In genomic region chr7:113698556-113699220, GRCh38 we compare ENCODE assay signal across 8 cellular contexts.
A peak's percentile ranks its signal among the peaks of the same experiment; 100 is the strongest.
DNase-seq lines count a peak whose midpoint lies in the region; ATAC-seq and TF ChIP-seq lines count a peak whose summit lies in the region.

No MANE protein-coding gene starts in this region.

- no peak overlapping the region for H3K4me3 Mint-ChIP-seq in stimulated activated effector memory CD8-positive, alpha-beta T cell treated with anti-CD3 and anti-CD28 coated beads, Interleukin-12 subunit alpha, Interleukin-12 subunit beta, amount 100 ng/mL, for 72 hours
- H3K4me3 Mint-ChIP-seq in activated naive CD4-positive, alpha-beta T cell treated with anti-CD3 and anti-CD28 coated beads for 36 hours = no peak overlapping the region

- H2AFZ ChIP-seq in hepatocyte = no peak overlapping the region

- H3K4me3 ChIP-seq in cardiac muscle cell = no peak overlapping the region
- no peak overlapping the region for H3K4me3 ChIP-seq in hepatocyte

- intact Hi-C loops in Right ventricle myocardium superior (cut with DNase I) (no loop called here), posterior vena cava (cut with DNase I) (no loop called here)
- intact Hi-C loops in activated naive CD4-positive, alpha-beta T cell treated with anti-CD3 and anti-CD28 coated beads for 36 hours (cut with micrococcal nuclease) = loop anchor here (2.0 to 5.0 kb wide), 2 partner anchors 294 to 1146 kb away; no protein-coding TSS in a partner anchor

- H3K36me3 ChIP-seq in cardiac muscle cell (no peaks in the 10 kb centered on the region), hepatocyte (replicated peaks; ENCODE audit: insufficient read depth, low read depth) (no peaks in the 10 kb centered on the region)

- H3K27ac ChIP-seq in cardiac muscle cell = no peak overlapping the region
- H3K27ac ChIP-seq in hepatocyte = no peak overlapping the region

- H3K27me3 Mint-ChIP-seq in activated naive CD4-positive, alpha-beta T cell treated with anti-CD3 and anti-CD28 coated beads for 36 hours (ENCODE audit: low read depth) = no peaks in the 10 kb centered on the region

- H3K4me1 Mint-ChIP-seq in stimulated activated effector memory CD8-positive, alpha-beta T cell treated with anti-CD3 and anti-CD28 coated beads, Interleukin-12 subunit alpha, Interleukin-12 subunit beta, amount 100 ng/mL, for 72 hours = no peaks in the 10 kb centered on the region
- H3K4me1 Mint-ChIP-seq in activated naive CD4-positive, alpha-beta T cell treated with anti-CD3 and anti-CD28 coated beads for 36 hours (ENCODE audit: low read depth) = no peaks in the 10 kb centered on the region

- no peaks in the 10 kb centered on the region for H3K9me3 Mint-ChIP-seq in stimulated activated effector memory CD8-positive, alpha-beta T cell treated with anti-CD3 and anti-CD28 coated beads, Interleukin-12 subunit alpha, Interleukin-12 subunit beta, amount 100 ng/mL, for 72 hours
- no peaks in the 10 kb centered on the region for H3K9me3 Mint-ChIP-seq in activated naive CD4-positive, alpha-beta T cell treated with anti-CD3 and anti-CD28 coated beads for 36 hours

- no peak overlapping the region for H3K4me2 ChIP-seq in hepatocyte

- CTCF ChIA-PET in activated naive CD4-positive, alpha-beta T cell treated with anti-CD3 and anti-CD28 coated beads for 36 hours (lab: Charles Lee) = no interaction called here

- peak; percentile 45 to 46 for DNase-seq in cardiac muscle cell (ENCODE audit: low read depth in 1 of 2, low spot score in 1 of 2)
- DNase-seq in Right ventricle myocardium superior = no peak
- peak; percentile 5 for DNase-seq in HuH-7 (ENCODE audit: low spot score)
- peak; percentile 32 for DNase-seq in SKM-1 (lab: John Stamatoyannopoulos, UW; ENCODE audit: unreplicated experiment)
- DNase-seq in hepatocyte (ENCODE audit: low spot score) = peak; percentile 53
- no peak for DNase-seq in stimulated activated effector memory CD8-positive, alpha-beta T cell treated with anti-CD3 and anti-CD28 coated beads, Interleukin-12 subunit alpha, Interleukin-12 subunit beta, amount 100 ng/mL, for 72 hours (ENCODE audit: low spot score in 2 of 2)
- no peak for DNase-seq in activated naive CD4-positive, alpha-beta T cell treated with anti-CD3 and anti-CD28 coated beads for 36 hours
- no peak for DNase-seq in posterior vena cava (ENCODE audit: low spot score)

- H3K9me3 ChIP-seq in cardiac muscle cell (ENCODE audit: low read depth) = no peaks in the 10 kb centered on the region
- no peaks in the 10 kb centered on the region for H3K9me3 ChIP-seq in hepatocyte (ENCODE audit: low read depth)

- H4K20me1 ChIP-seq in hepatocyte (ENCODE audit: insufficient read depth, poor library complexity, severe bottlenecking) = no peaks in the 10 kb centered on the region

- H3K4me1 ChIP-seq in cardiac muscle cell (ENCODE audit: low read depth) = no peaks in the 10 kb centered on the region
- H3K4me1 ChIP-seq in hepatocyte (ENCODE audit: insufficient read depth) = no peaks in the 10 kb centered on the region

- H3K27ac Mint-ChIP-seq in stimulated activated effector memory CD8-positive, alpha-beta T cell treated with anti-CD3 and anti-CD28 coated beads, Interleukin-12 subunit alpha, Interleukin-12 subunit beta, amount 100 ng/mL, for 72 hours = no peak overlapping the region
- H3K27ac Mint-ChIP-seq in activated naive CD4-positive, alpha-beta T cell treated with anti-CD3 and anti-CD28 coated beads for 36 hours = no peak overlapping the region

- no peak for ATAC-seq in Right ventricle myocardium superior (ENCODE audit: poor library complexity)
- ATAC-seq in stimulated activated effector memory CD8-positive, alpha-beta T cell treated with anti-CD3 and anti-CD28 coated beads, Interleukin-12 subunit alpha, Interleukin-12 subunit beta, amount 100 ng/mL, for 72 hours = no peak

- TF ChIP-seq CTCF in cardiac muscle cell (IDR thresholded peaks at IDR 0.05; ENCODE audit: low read depth, low read length) = peak; percentile 78
- TF ChIP-seq CTCF in hepatocyte (IDR thresholded peaks at IDR 0.05; ENCODE audit: poor library complexity) = peak; percentile 85

- no peaks in the 10 kb centered on the region for H3K36me3 Mint-ChIP-seq in stimulated activated effector memory CD8-positive, alpha-beta T cell treated with anti-CD3 and anti-CD28 coated beads, Interleukin-12 subunit alpha, Interleukin-12 subunit beta, amount 100 ng/mL, for 72 hours
- H3K36me3 Mint-ChIP-seq in activated naive CD4-positive, alpha-beta T cell treated with anti-CD3 and anti-CD28 coated beads for 36 hours (ENCODE audit: low read depth) = no peaks in the 10 kb centered on the region

- no peaks in the 10 kb centered on the region for H3K9me2 ChIP-seq in hepatocyte (replicated peaks; ENCODE audit: insufficient read depth)

- WGBS in hepatocyte (ENCODE audit: low lambda C conversion rate, missing lambda C conversion rate) = 40% methylated on average over 6 of the region's 6 CpGs

- no peaks in the 10 kb centered on the region for H3K79me2 ChIP-seq in hepatocyte

- H3K27me3 ChIP-seq in cardiac muscle cell = no peaks in the 10 kb centered on the region
- H3K27me3 ChIP-seq in hepatocyte = no peaks in the 10 kb centered on the region

Comparison
In these comparisons a context has a peak if more than half of its experiments do, and no peak if none do; other contexts are left out.
1. DNase-seq: peak in cardiac muscle cell (2 of 2), HuH-7 (single experiment), SKM-1 (single experiment) and hepatocyte (single experiment); none in Right ventricle myocardium superior (single experiment), stimulated activated effector memory CD8-positive, alpha-beta T cell treated with anti-CD3 and anti-CD28 coated beads, Interleukin-12 subunit alpha, Interleukin-12 subunit beta, amount 100 ng/mL, for 72 hours (0 of 2), activated naive CD4-positive, alpha-beta T cell treated with anti-CD3 and anti-CD28 coated beads for 36 hours (single experiment) and posterior vena cava (single experiment).